ENCODE assay signal across 18 cellular contexts in the genomic region with DNA sequence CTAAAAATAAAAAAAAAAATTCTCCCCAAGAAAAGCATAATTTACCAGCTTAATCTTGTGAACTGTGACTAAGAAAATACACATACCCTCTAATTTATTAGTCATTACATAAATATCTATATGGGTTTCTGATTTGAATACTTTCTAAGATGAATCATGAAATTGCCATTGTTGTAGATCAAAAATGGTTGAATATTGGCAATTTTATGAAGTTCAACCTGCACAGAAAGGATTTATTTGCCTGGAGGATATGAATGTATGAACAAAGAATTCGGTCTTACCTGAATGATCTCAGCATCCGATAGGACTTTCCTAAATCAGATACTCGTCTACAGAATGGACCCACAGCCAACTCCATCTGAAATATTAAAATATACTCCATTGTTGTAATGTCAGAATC.
A peak's percentile ranks its signal among the peaks of the same experiment; 100 is the strongest.
DNase-seq lines count a peak whose midpoint lies in the region; ATAC-seq and TF ChIP-seq lines count a peak whose summit lies in the region.
"Had no signal": no experiment of that assay in that cellular context is flagged by ENCODE, and none has a peak within 500 bp of the region (broad histone marks: within the 10 kb centered on the region; RNA-seq: fewer than 3 reads in every experiment).

No MANE protein-coding gene starts in this region.

- ATAC-seq in activated CD8-positive, alpha-beta memory T cell treated with anti-CD3 and anti-CD28 coated beads, Interleukin-2, amount 10 ng/mL, durations not matched to agents 7 days and 5 days, result no peak
- no peak for ATAC-seq in CD4-positive, alpha-beta T cell (ENCODE audit: poor library complexity)
- ATAC-seq: CD8-positive, alpha-beta T cell; HCT116; HepG2; Panc1 had no signal

- H3K4me3 Mint-ChIP-seq in HFFc6, result peak overlapping the region; percentile 42; the same call in 1 of the 2 replicates
- H3K4me3 Mint-ChIP-seq in activated CD8-positive, alpha-beta memory T cell treated with anti-CD3 and anti-CD28 coated beads, Interleukin-2, amount 10 ng/mL, durations not matched to agents 7 days and 5 days, result no peak overlapping the region
- H3K4me3 Mint-ChIP-seq in CD4-positive, alpha-beta T cell, result no peak overlapping the region
- H3K4me3 Mint-ChIP-seq: CD8-positive, alpha-beta T cell had no signal

- no peak for DNase-seq in HFFc6
- DNase-seq in RWPE1 (ENCODE audit: low spot score), result peak; percentile 63
- DNase-seq in epithelial cell of prostate (ENCODE audit: low read depth, low spot score), result peak; percentile 8
- no peak for DNase-seq in osteoblast (ENCODE audit: insufficient read length, low spot score, missing footprints)
- no peak for DNase-seq in stomach
- DNase-seq in activated CD8-positive, alpha-beta memory T cell treated with anti-CD3 and anti-CD28 coated beads, Interleukin-2, amount 10 ng/mL, durations not matched to agents 7 days and 5 days, result no peak
- no peak for DNase-seq in CD4-positive, alpha-beta T cell
- DNase-seq in activated effector memory CD4-positive, alpha-beta T cell treated with anti-CD3 and anti-CD28 coated beads, Interleukin-2, amount 50 U/mL, for 16 hours, result no peak
- DNase-seq: BE2C; CD8-positive, alpha-beta T cell; NCI-H1105 treated with DMSO at 0.1 percent for 48 hours; NCI-H187; NCI-H446 treated with DMSO at 0.1 percent for 48 hours; NCI-H748 treated with DMSO at 0.1 percent for 48 hours; SHP77 treated with DMSO at 0.1 percent for 48 hours had no signal

- peaks cover 28% of the 10 kb centered on the region for H3K4me1 ChIP-seq in osteoblast (ENCODE audit: insufficient read depth, low read length)
- no peaks in the 10 kb centered on the region for H3K4me1 ChIP-seq in stomach
- H3K4me1 ChIP-seq: BE2C had no signal

- H3K9me3 ChIP-seq in osteoblast (ENCODE audit: low read depth, low read length), result no peaks in the 10 kb centered on the region
- H3K9me3 ChIP-seq in stomach, result no peaks in the 10 kb centered on the region
- no peaks in the 10 kb centered on the region for H3K9me3 ChIP-seq in CD4-positive, alpha-beta T cell (ENCODE audit: control insufficient read depth, low read length)
- H3K9me3 ChIP-seq: BE2C had no signal

- no peaks in the 10 kb centered on the region for H3K9me3 Mint-ChIP-seq in HFFc6
- H3K9me3 Mint-ChIP-seq in activated CD8-positive, alpha-beta memory T cell treated with anti-CD3 and anti-CD28 coated beads, Interleukin-2, amount 10 ng/mL, durations not matched to agents 7 days and 5 days (ENCODE audit: low read depth), result no peaks in the 10 kb centered on the region
- H3K9me3 Mint-ChIP-seq in CD4-positive, alpha-beta T cell, result no peaks in the 10 kb centered on the region
- H3K9me3 Mint-ChIP-seq: CD8-positive, alpha-beta T cell had no signal

- H3K4me2 ChIP-seq in osteoblast (ENCODE audit: insufficient read depth, low read length), result peak overlapping the region; percentile 19

- POLR2A ChIA-PET in RWPE1 (lab: Yijun Ruan, JAX; ENCODE audit: low non-redundant PET), result no interaction called here
- POLR2A ChIA-PET in CD4-positive, alpha-beta T cell (lab: Charles Lee), result interaction anchor here (0.6 to 0.7 kb wide), 2 partner anchors 22 to 708 kb away, joined by 3 to 4 read pairs; no protein-coding TSS in a partner anchor

- H3K36me3 ChIP-seq in osteoblast (ENCODE audit: insufficient read depth, low read length) (peaks cover 2% of the 10 kb centered on the region), stomach (peaks cover 0 to 52% (median 32%) of the 10 kb centered on the region in 4 donors)
- H3K36me3 ChIP-seq: BE2C had no signal

- intact Hi-C loops in stomach (cut with DNase I; ENCODE audit: low total_unique reads), result no loop called here
- intact Hi-C loops in CD4-positive, alpha-beta T cell (cut with DNase I, micrococcal nuclease), result no loop called here

- CTCF ChIA-PET in RWPE1 (lab: Yijun Ruan, JAX), result interaction anchor here (0.6 kb wide), 1 partner anchor 443 kb away, joined by 3 read pairs; no protein-coding TSS in a partner anchor
- CTCF ChIA-PET in activated CD8-positive, alpha-beta memory T cell treated with anti-CD3 and anti-CD28 coated beads, Interleukin-2, amount 10 ng/mL, durations not matched to agents 7 days and 5 days (lab: Charles Lee), result no interaction called here
- CTCF ChIA-PET in CD4-positive, alpha-beta T cell (lab: Charles Lee), result interaction anchor here (0.6 kb wide), 1 partner anchor 86 kb away, joined by 4 read pairs; no protein-coding TSS in a partner anchor

- no peak overlapping the region for H3K4me3 ChIP-seq in osteoblast (ENCODE audit: insufficient read depth, low read length)
- no peak overlapping the region for H3K4me3 ChIP-seq in stomach

- H3K27me3 Mint-ChIP-seq in HFFc6 (ENCODE audit: insufficient read depth), result peaks cover 3% of the 10 kb centered on the region; the same call in 1 of the 2 replicates
- no peaks in the 10 kb centered on the region for H3K27me3 Mint-ChIP-seq in activated CD8-positive, alpha-beta memory T cell treated with anti-CD3 and anti-CD28 coated beads, Interleukin-2, amount 10 ng/mL, durations not matched to agents 7 days and 5 days
- no peaks in the 10 kb centered on the region for H3K27me3 Mint-ChIP-seq in CD4-positive, alpha-beta T cell

- H3K27me3 ChIP-seq in osteoblast (ENCODE audit: insufficient read depth, low read length) (no peaks in the 10 kb centered on the region), stomach (no peaks in the 10 kb centered on the region)
- no peaks in the 10 kb centered on the region for H3K27me3 ChIP-seq in CD4-positive, alpha-beta T cell (ENCODE audit: control insufficient read depth, insufficient read depth, low read length)
- H3K27me3 ChIP-seq: BE2C had no signal

- H3K27ac ChIP-seq in RWPE1 (no peak overlapping the region), epithelial cell of prostate (peak overlapping the region; percentile 52), osteoblast (ENCODE audit: low read depth, low read length) (no peak overlapping the region), stomach (no peak overlapping the region)
- H3K27ac ChIP-seq in CD4-positive, alpha-beta T cell (ENCODE audit: low read depth, low read length), result no peak overlapping the region

- no peak for TF ChIP-seq POLR2A in stomach (IDR thresholded peaks at IDR 0.05)

- peaks cover 54% of the 10 kb centered on the region for H3K4me1 Mint-ChIP-seq in HFFc6 (ENCODE audit: low read depth)
- H3K4me1 Mint-ChIP-seq in activated CD8-positive, alpha-beta memory T cell treated with anti-CD3 and anti-CD28 coated beads, Interleukin-2, amount 10 ng/mL, durations not matched to agents 7 days and 5 days, result peaks cover 4% of the 10 kb centered on the region
- no peaks in the 10 kb centered on the region for H3K4me1 Mint-ChIP-seq in CD4-positive, alpha-beta T cell (ENCODE audit: low read depth)

- no peak for TF ChIP-seq CTCF in HFFc6 (IDR thresholded peaks at IDR 0.05)
- no peak for TF ChIP-seq CTCF in RWPE1 (conservative IDR thresholded peaks at IDR 0.05; ENCODE audit: low read depth)
- no peak for TF ChIP-seq CTCF in osteoblast (IDR thresholded peaks at IDR 0.05; ENCODE audit: extremely low read depth, low read depth, low read length)
- TF ChIP-seq CTCF in stomach (IDR thresholded peaks at IDR 0.05), result no peak
- no peak for TF ChIP-seq CTCF in CD4-positive, alpha-beta T cell (IDR thresholded peaks at IDR 0.05)

- no peak overlapping the region for H2AFZ ChIP-seq in osteoblast (ENCODE audit: low read length)

- H3K27ac Mint-ChIP-seq in HFFc6, result peak overlapping the region; percentile 54; the same call in 1 of the 2 replicates
- H3K27ac Mint-ChIP-seq in activated CD8-positive, alpha-beta memory T cell treated with anti-CD3 and anti-CD28 coated beads, Interleukin-2, amount 10 ng/mL, durations not matched to agents 7 days and 5 days, result no peak overlapping the region
- H3K27ac Mint-ChIP-seq in CD4-positive, alpha-beta T cell, result no peak overlapping the region
- H3K27ac Mint-ChIP-seq: CD8-positive, alpha-beta T cell had no signal

- no peaks in the 10 kb centered on the region for H4K20me1 ChIP-seq in osteoblast (ENCODE audit: insufficient read depth, low read length)

- peaks cover 14% of the 10 kb centered on the region; the same call in 1 of the 2 replicates for H3K36me3 Mint-ChIP-seq in HFFc6 (ENCODE audit: low read depth)
- peaks cover 4% of the 10 kb centered on the region for H3K36me3 Mint-ChIP-seq in activated CD8-positive, alpha-beta memory T cell treated with anti-CD3 and anti-CD28 coated beads, Interleukin-2, amount 10 ng/mL, durations not matched to agents 7 days and 5 days
- peaks cover 59% of the 10 kb centered on the region for H3K36me3 Mint-ChIP-seq in CD4-positive, alpha-beta T cell (ENCODE audit: low read depth)

- no peak for TF ChIP-seq EP300 in stomach (IDR thresholded peaks at IDR 0.05)

- WGBS in stomach, 5 donors, result 91 to 100% (median 96%) methylated on average over 3 of the region's 3 CpGs

- H3K79me2 ChIP-seq in osteoblast (ENCODE audit: insufficient read depth, low read length), result no peaks in the 10 kb centered on the region

Comparison
In these comparisons a context has a peak if more than half of its experiments do, and no peak if none do; other contexts are left out.
1. DNase-seq: peak in RWPE1 (single experiment) and epithelial cell of prostate (single experiment); none in HFFc6 (single experiment), osteoblast (single experiment), stomach (single experiment), activated CD8-positive, alpha-beta memory T cell treated with anti-CD3 and anti-CD28 coated beads, Interleukin-2, amount 10 ng/mL, durations not matched to agents 7 days and 5 days (single experiment), CD4-positive, alpha-beta T cell (0 of 10) and activated effector memory CD4-positive, alpha-beta T cell treated with anti-CD3 and anti-CD28 coated beads, Interleukin-2, amount 50 U/mL, for 16 hours (single experiment).